27 cellular contexts compared by ENCODE assay signal in genomic region chr14:80839743-80840142, GRCh38.
A peak's percentile ranks its signal among the peaks of the same experiment; 100 is the strongest.
DNase-seq lines count a peak whose midpoint lies in the region; ATAC-seq and TF ChIP-seq lines count a peak whose summit lies in the region.
"Had no signal": no experiment of that assay in that cellular context is flagged by ENCODE, and none has a peak within 500 bp of the region (broad histone marks: within the 10 kb centered on the region; RNA-seq: fewer than 3 reads in every experiment).

No MANE protein-coding gene starts in this region.

- H4K20me1 ChIP-seq in OCI-LY7 (ENCODE audit: insufficient read depth, low read length) = no peaks in the 10 kb centered on the region
- H4K20me1 ChIP-seq: BLaER1; BLaER1 treated with 17β-estradiol and CSF1 and Interleukin-3, amounts not matched to agents 10 nM and 100 nM had no signal

- ATAC-seq in left lobe of liver = peak; percentile 64
- ATAC-seq: A549; CD8-positive, alpha-beta T cell had no signal

- CTCF ChIA-PET in OCI-LY7 (lab: Charles Lee; ENCODE audit: unreplicated experiment) = no interaction called here

- H3K36me3 ChIP-seq in OCI-LY7 (ENCODE audit: insufficient read depth, low read length) (peaks cover 43% of the 10 kb centered on the region), uterus (no peaks in the 10 kb centered on the region)
- H3K36me3 ChIP-seq: BE2C had no signal

- no peaks in the 10 kb centered on the region for H3K4me1 ChIP-seq in OCI-LY7 (ENCODE audit: insufficient read depth, low read length, poor library complexity, severe bottlenecking)
- no peaks in the 10 kb centered on the region for H3K4me1 ChIP-seq in uterus
- H3K4me1 ChIP-seq: BE2C; BLaER1; BLaER1 treated with 17β-estradiol and CSF1 and Interleukin-3, amounts not matched to agents 10 nM and 100 nM had no signal

- H3K27ac ChIP-seq in OCI-LY7 (ENCODE audit: low read depth, low read length, poor library complexity, severe bottlenecking) (no peak overlapping the region), dorsolateral prefrontal cortex (no peak overlapping the region), uterus (no peak overlapping the region)
- H3K27ac ChIP-seq: 22Rv1; A549; BLaER1; BLaER1 treated with 17β-estradiol and CSF1 and Interleukin-3, amounts not matched to agents 10 nM and 100 nM; C4-2B had no signal

- H3K9me3 ChIP-seq in OCI-LY7 (ENCODE audit: low read length) (no peaks in the 10 kb centered on the region), uterus (no peaks in the 10 kb centered on the region)
- H3K9me3 ChIP-seq: A549; BE2C; BLaER1; BLaER1 treated with 17β-estradiol and CSF1 and Interleukin-3, amounts not matched to agents 10 nM and 100 nM; Caco-2 had no signal

- no peak for TF ChIP-seq POLR2A in uterus (IDR thresholded peaks at IDR 0.05)

- TF ChIP-seq CTCF in OCI-LY7 (conservative IDR thresholded peaks at IDR 0.05; ENCODE audit: low read length) (no peak), dorsolateral prefrontal cortex (IDR thresholded peaks at IDR 0.05 in 54 of 56, conservative IDR thresholded peaks at IDR 0.05 in 2 of 56; ENCODE audit: low read depth in 1 of 56, partially characterized antibody in 56 of 56) (no peak), uterus (IDR thresholded peaks at IDR 0.05) (no peak)

- intact Hi-C loops in OCI-LY7 (cut with micrococcal nuclease; ENCODE audit: unreplicated experiment) = loop anchor here (10.0 kb wide), 1 partner anchor 625 kb away; the partner anchor contains the start of gene DIO2
- intact Hi-C loops in dorsolateral prefrontal cortex (cut with DNase I) = loop anchor here in 1 of 2 donors (10.0 kb wide), 1 partner anchor 1875 kb away; no protein-coding TSS in a partner anchor
- intact Hi-C loops in uterus (cut with DNase I; ENCODE audit: low total_unique reads) = no loop called here

- H3K4me3 ChIP-seq in OCI-LY7 (ENCODE audit: low read depth, low read length, poor library complexity, severe bottlenecking) (no peak overlapping the region), dorsolateral prefrontal cortex (no peak overlapping the region), uterus (no peak overlapping the region)
- H3K4me3 ChIP-seq: A549; BLaER1; BLaER1 treated with 17β-estradiol and CSF1 and Interleukin-3, amounts not matched to agents 10 nM and 100 nM had no signal

- H3K9me2 ChIP-seq in OCI-LY7 (ENCODE audit: insufficient read depth, low read length) = no peaks in the 10 kb centered on the region

- BruUV-seq in OCI-LY7 (replicated peaks; lab: Mats Ljungman, UMichigan) = TSS peak; percentile 18

- no peaks in the 10 kb centered on the region for H3K27me3 ChIP-seq in dorsolateral prefrontal cortex
- no peaks in the 10 kb centered on the region for H3K27me3 ChIP-seq in uterus
- H3K27me3 ChIP-seq: BE2C; BLaER1; BLaER1 treated with 17β-estradiol and CSF1 and Interleukin-3, amounts not matched to agents 10 nM and 100 nM had no signal

- POLR2A ChIA-PET in OCI-LY7 (lab: Charles Lee) = interaction anchor here (0.6 to 1.7 kb wide), 7 partner anchors 8 to 1991 kb away, joined by 3 to 7 read pairs (median 4); no protein-coding TSS in a partner anchor

- no peak for DNase-seq in OCI-LY7 (ENCODE audit: low spot score)
- no peak for DNase-seq in left lobe of liver (ENCODE audit: low spot score)
- no peak for DNase-seq in dorsolateral prefrontal cortex
- DNase-seq in uterus = no peak
- DNase-seq: 8988T; ACHN; AML-193; BE2C; C1 segment of cervical spinal cord; Caco-2; Calu3; CD4-positive, alpha-beta memory T cell; CD4-positive, alpha-beta T cell; CD4-positive, CD25-positive, alpha-beta regulatory T cell; CD8-positive, alpha-beta memory T cell; CD8-positive, alpha-beta T cell; COR-L47; DMS 273 treated with DMSO at 0.1 percent for 48 hours; DMS153; DMS53; DND-41; EL had no signal

- no peaks in the 10 kb centered on the region for H3K79me2 ChIP-seq in OCI-LY7 (ENCODE audit: insufficient read depth, low read depth, low read length)

- no peak overlapping the region for H3K4me2 ChIP-seq in OCI-LY7 (ENCODE audit: low read length)
- H3K4me2 ChIP-seq: A549; BLaER1; BLaER1 treated with 17β-estradiol and CSF1 and Interleukin-3, amounts not matched to agents 10 nM and 100 nM had no signal

- no peak overlapping the region for H2AFZ ChIP-seq in OCI-LY7 (ENCODE audit: low read length)
